In the genomic region with DNA sequence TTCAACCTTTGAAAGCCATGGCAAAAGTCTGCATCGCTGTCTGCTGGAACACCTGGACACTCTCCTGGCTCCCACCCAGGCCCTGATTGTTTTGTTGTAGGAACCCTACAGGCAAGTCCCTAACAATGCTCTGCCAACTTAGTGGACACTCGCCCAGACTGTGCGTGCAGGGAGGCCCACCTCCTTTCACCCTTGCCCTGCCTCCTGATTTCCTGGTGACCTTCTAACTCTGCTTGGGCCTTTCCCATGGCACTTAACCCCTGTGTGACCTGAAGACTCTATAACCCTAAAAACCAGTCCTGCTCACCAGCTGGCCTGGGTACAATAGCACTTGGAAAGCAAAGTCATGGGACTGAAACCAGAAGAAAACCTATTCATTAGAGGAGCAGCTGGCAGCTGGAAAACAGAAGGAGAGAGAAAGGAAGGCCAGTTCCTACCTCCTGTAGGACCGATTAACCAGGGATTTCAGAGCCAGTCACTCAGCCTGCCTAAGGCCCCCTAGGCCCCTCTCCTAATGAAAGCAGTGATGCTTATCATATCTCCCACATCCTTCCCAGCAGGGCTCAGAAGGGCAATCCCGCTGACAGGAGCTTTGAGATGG, we compare ENCODE assay signal across 13 cellular contexts.
DNase-seq lines count a peak whose midpoint lies in the region; ATAC-seq, FAIRE-seq and TF ChIP-seq lines count a peak whose summit lies in the region.
"Had no signal": no experiment of that assay in that cellular context is flagged by ENCODE, and none has a peak within 500 bp of the region (broad histone marks: within the 10 kb centered on the region; RNA-seq: fewer than 3 reads in every experiment).

No MANE protein-coding gene starts in this region.

- H3K27me3 ChIP-seq in mucosa of rectum (ENCODE audit: control insufficient read depth in 2 of 2, insufficient read depth in 2 of 2, low read length in 2 of 2) = no peaks in the 10 kb centered on the region
- H3K27me3 ChIP-seq: ascending aorta, neutrophil had no signal

- no peaks in the 10 kb centered on the region for H3K36me3 Mint-ChIP-seq in activated CD8-positive, alpha-beta T cell treated with anti-CD3 and anti-CD28 coated beads, Interleukin-2, amount 10 ng/mL, durations not matched to agents 7 days and 5 days (ENCODE audit: low read depth)
- H3K36me3 Mint-ChIP-seq: CD8-positive, alpha-beta memory T cell had no signal

- H3K9me3 ChIP-seq in mucosa of rectum (ENCODE audit: control insufficient read depth in 2 of 2, low read length in 2 of 2) = no peaks in the 10 kb centered on the region
- H3K9me3 ChIP-seq: ascending aorta, neutrophil had no signal

- no peak for FAIRE-seq in GM12892 (lab: Jason Lieb, UNC)

- POLR2A ChIA-PET in activated CD8-positive, alpha-beta T cell treated with anti-CD3 and anti-CD28 coated beads, Interleukin-2, amount 10 ng/mL, durations not matched to agents 7 days and 5 days (lab: Charles Lee) = interaction anchor here (1.1 to 2.0 kb wide), 2 partner anchors 10 to 50 kb away, joined by 3 to 11 read pairs; no protein-coding TSS in a partner anchor

- H3K4me3 Mint-ChIP-seq in activated CD8-positive, alpha-beta T cell treated with anti-CD3 and anti-CD28 coated beads, Interleukin-2, amount 10 ng/mL, durations not matched to agents 7 days and 5 days = no peak overlapping the region
- H3K4me3 Mint-ChIP-seq: activated T-cell treated with anti-CD3 and anti-CD28 coated beads, Interleukin-2, amount 50 U/mL, for 24 hours; CD8-positive, alpha-beta memory T cell had no signal

- no peak for TF ChIP-seq POLR2A in GM12892 (IDR thresholded peaks at IDR 0.05; ENCODE audit: low read depth, low read length)

- H3K27ac ChIP-seq in mucosa of rectum (ENCODE audit: low read depth in 2 of 2, low read length in 2 of 2) = peak overlapping the region; percentile 85 to 90
- H3K27ac ChIP-seq: ascending aorta, neutrophil, VCaP had no signal

- H3K9ac ChIP-seq in mucosa of rectum (ENCODE audit: low read depth in 1 of 2, low read length in 2 of 2) = peak overlapping the region; percentile 48 to 54

- no peaks in the 10 kb centered on the region for H3K9me3 Mint-ChIP-seq in activated CD8-positive, alpha-beta T cell treated with anti-CD3 and anti-CD28 coated beads, Interleukin-2, amount 10 ng/mL, durations not matched to agents 7 days and 5 days (ENCODE audit: insufficient read depth)
- H3K9me3 Mint-ChIP-seq: activated T-cell treated with anti-CD3 and anti-CD28 coated beads, Interleukin-2, amount 50 U/mL, for 24 hours; CD8-positive, alpha-beta memory T cell had no signal

- CTCF ChIA-PET in activated CD8-positive, alpha-beta T cell treated with anti-CD3 and anti-CD28 coated beads, Interleukin-2, amount 10 ng/mL, durations not matched to agents 7 days and 5 days (lab: Charles Lee) = interaction anchor here (1.6 kb wide), 1 partner anchor 50 kb away, joined by 6 read pairs; no protein-coding TSS in a partner anchor

- ATAC-seq in GM21528 (IDR thresholded peaks at IDR 0.05; ENCODE audit: low FRiP score, unreplicated experiment) = no peak
- ATAC-seq in activated CD8-positive, alpha-beta T cell treated with anti-CD3 and anti-CD28 coated beads, Interleukin-2, amount 10 ng/mL, durations not matched to agents 7 days and 5 days = no peak

- peaks cover 37 to 51% of the 10 kb centered on the region in 2 donors for H3K4me1 ChIP-seq in mucosa of rectum (ENCODE audit: control insufficient read depth in 2 of 2, insufficient read depth in 2 of 2, low read length in 2 of 2)
- H3K4me1 ChIP-seq: ascending aorta had no signal

- H3K36me3 ChIP-seq in mucosa of rectum (ENCODE audit: control insufficient read depth in 2 of 2, insufficient read depth in 2 of 2, low read length in 2 of 2) = no peaks in the 10 kb centered on the region
- H3K36me3 ChIP-seq: ascending aorta, neutrophil had no signal

- H3K27me3 Mint-ChIP-seq in activated CD8-positive, alpha-beta T cell treated with anti-CD3 and anti-CD28 coated beads, Interleukin-2, amount 10 ng/mL, durations not matched to agents 7 days and 5 days (ENCODE audit: low read depth) = no peaks in the 10 kb centered on the region
- H3K27me3 Mint-ChIP-seq: activated T-cell treated with anti-CD3 and anti-CD28 coated beads, Interleukin-2, amount 50 U/mL, for 24 hours; CD8-positive, alpha-beta memory T cell had no signal

- DNase-seq in DMS 273 treated with DMSO at 0.1 percent for 48 hours (lab: John Stamatoyannopoulos, UW) (peak; percentile 66), NCI-H146 (lab: John Stamatoyannopoulos, UW) (peak; percentile 77), dermis blood vessel endothelial cell (peak; percentile 59), GM12892 (ENCODE audit: insufficient read length) (no peak), NOMO-1 (lab: John Stamatoyannopoulos, UW; ENCODE audit: unreplicated experiment in 2 of 2) (no peak)
- no peak for DNase-seq in activated CD8-positive, alpha-beta T cell treated with anti-CD3 and anti-CD28 coated beads, Interleukin-2, amount 10 ng/mL, durations not matched to agents 7 days and 5 days
- DNase-seq: activated T-cell treated with anti-CD3 and anti-CD28 coated beads, Interleukin-2, amount 50 U/mL, for 24 hours; CD8-positive, alpha-beta memory T cell had no signal

- peak overlapping the region in 1 of 2 donors; percentile 9 for H3K4me3 ChIP-seq in mucosa of rectum (ENCODE audit: low read length in 2 of 2)
- H3K4me3 ChIP-seq: ascending aorta had no signal

- H3K4me1 Mint-ChIP-seq in activated CD8-positive, alpha-beta T cell treated with anti-CD3 and anti-CD28 coated beads, Interleukin-2, amount 10 ng/mL, durations not matched to agents 7 days and 5 days (ENCODE audit: low read depth) = no peaks in the 10 kb centered on the region
- H3K4me1 Mint-ChIP-seq: CD8-positive, alpha-beta memory T cell had no signal

- no peak overlapping the region for H3K27ac Mint-ChIP-seq in activated CD8-positive, alpha-beta T cell treated with anti-CD3 and anti-CD28 coated beads, Interleukin-2, amount 10 ng/mL, durations not matched to agents 7 days and 5 days
- H3K27ac Mint-ChIP-seq: activated T-cell treated with anti-CD3 and anti-CD28 coated beads, Interleukin-2, amount 50 U/mL, for 24 hours had no signal

Comparison
In these comparisons a context has a peak if more than half of its experiments do, and no peak if none do; other contexts are left out.
1. DNase-seq: peak in DMS 273 treated with DMSO at 0.1 percent for 48 hours (single experiment), NCI-H146 (single experiment) and dermis blood vessel endothelial cell (single experiment); none in activated CD8-positive, alpha-beta T cell treated with anti-CD3 and anti-CD28 coated beads, Interleukin-2, amount 10 ng/mL, durations not matched to agents 7 days and 5 days (single experiment), GM12892 (single experiment) and NOMO-1 (0 of 2).